24 cellular contexts compared by ENCODE assay signal in genomic region chr21:29465528-29465927, GRCh38.
A peak's percentile ranks its signal among the peaks of the same experiment; 100 is the strongest.
DNase-seq lines count a peak whose midpoint lies in the region; ATAC-seq lines count a peak whose summit lies in the region.
"Had no signal": no experiment of that assay in that cellular context is flagged by ENCODE, and none has a peak within 500 bp of the region (broad histone marks: within the 10 kb centered on the region; RNA-seq: fewer than 3 reads in every experiment).

No MANE protein-coding gene starts in this region.

- in situ Hi-C loops in G401 (cut with HindIII; ENCODE audit: low sequenced_read_pairs) = no loop called here

- DNase-seq in HUDEP-2 (lab: John Stamatoyannopoulos, UW; ENCODE audit: unreplicated experiment in 76 of 76) = peak in 52 of 76 experiments; percentile 5 to 78 (median 34)
- DNase-seq in NCI-H2029 treated with DMSO at 0.1 percent for 48 hours (lab: John Stamatoyannopoulos, UW) = peak; percentile 56
- DNase-seq in NCI-H524 treated with DMSO at 0.1 percent for 48 hours (lab: John Stamatoyannopoulos, UW) = peak; percentile 7
- peak; percentile 20 for DNase-seq in amniotic epithelial cell (ENCODE audit: low read depth)
- no peak for DNase-seq in amygdala (lab: John Stamatoyannopoulos, UW)
- no peak for DNase-seq in G401 (ENCODE audit: low spot score)
- DNase-seq: ACHN; CD4-positive, alpha-beta memory T cell; DND-41; GM23248; H9; HFFc6; KG1; NCI-H1092 treated with DMSO at 0.1 percent for 48 hours; NCI-H1436 treated with DMSO at 0.1 percent for 48 hours; NCI-H1930; NCI-H345; NCI-H526 treated with DMSO at 0.1 percent for 48 hours; SIG-M5; T-helper 1 cell had no signal

- no peak for ATAC-seq in HG03439 (IDR thresholded peaks at IDR 0.05; ENCODE audit: unreplicated experiment)
- no peak for ATAC-seq in activated CD4-positive, CD25-positive, alpha-beta regulatory T cell treated with anti-CD3 and anti-CD28 coated beads, Interleukin-2, amount 50 U/mL, for 24 hours
- ATAC-seq: HepG2, Panc1 had no signal

Comparison
In these comparisons a context has a peak if more than half of its experiments do, and no peak if none do; other contexts are left out.
1. DNase-seq: peak in HUDEP-2 (52 of 76), NCI-H2029 treated with DMSO at 0.1 percent for 48 hours (single experiment), NCI-H524 treated with DMSO at 0.1 percent for 48 hours (single experiment) and amniotic epithelial cell (single experiment); none in amygdala (0 of 56) and G401 (single experiment).